Comparison of ENCODE assay signal across 8 cellular contexts in genomic region chr2:41966920-41967319, GRCh38.
DNase-seq lines count a peak whose midpoint lies in the region; ATAC-seq and TF ChIP-seq lines count a peak whose summit lies in the region.
"Had no signal": no experiment of that assay in that cellular context is flagged by ENCODE, and none has a peak within 500 bp of the region (broad histone marks: within the 10 kb centered on the region; RNA-seq: fewer than 3 reads in every experiment).

No MANE protein-coding gene starts in this region.

- intact Hi-C loops in esophagus squamous epithelium (cut with DNase I) = no loop called here
- intact Hi-C loops in upper lobe of right lung (cut with DNase I) = no loop called here

- no peaks in the 10 kb centered on the region for H3K36me3 ChIP-seq in Peyer's patch
- H3K36me3 ChIP-seq in esophagus squamous epithelium = no peaks in the 10 kb centered on the region
- no peaks in the 10 kb centered on the region for H3K36me3 ChIP-seq in upper lobe of right lung
- H3K36me3 ChIP-seq in H7 (replicated peaks; ENCODE audit: control insufficient read depth, insufficient read depth, low read length) = no peaks in the 10 kb centered on the region

- no peaks in the 10 kb centered on the region for H3K27me3 Mint-ChIP-seq in neural crest cell (ENCODE audit: low read depth)
- H3K27me3 Mint-ChIP-seq: activated naive CD4-positive, alpha-beta T cell treated with anti-CD3 and anti-CD28 coated beads, Interleukin-2, amount 50 U/mL, for 24 hours had no signal

- H3K4me3 ChIP-seq in Peyer's patch (no peak overlapping the region), esophagus squamous epithelium (no peak overlapping the region), upper lobe of right lung (no peak overlapping the region), H7 (ENCODE audit: insufficient read depth, low read depth, low read length) (no peak overlapping the region)

- no peak for TF ChIP-seq POLR2A in Peyer's patch (IDR thresholded peaks at IDR 0.05)
- no peak for TF ChIP-seq POLR2A in esophagus squamous epithelium (IDR thresholded peaks at IDR 0.05)

- ATAC-seq in upper lobe of right lung (peak; percentile 73), HG03135 (IDR thresholded peaks at IDR 0.05; ENCODE audit: unreplicated experiment) (no peak)

- H3K4me3 Mint-ChIP-seq in neural crest cell = no peak overlapping the region
- H3K4me3 Mint-ChIP-seq: activated naive CD4-positive, alpha-beta T cell treated with anti-CD3 and anti-CD28 coated beads, Interleukin-2, amount 50 U/mL, for 24 hours had no signal

- peaks cover 49% of the 10 kb centered on the region for H3K4me1 Mint-ChIP-seq in neural crest cell
- H3K4me1 Mint-ChIP-seq: activated naive CD4-positive, alpha-beta T cell treated with anti-CD3 and anti-CD28 coated beads, Interleukin-2, amount 50 U/mL, for 24 hours had no signal

- H3K9me3 Mint-ChIP-seq in neural crest cell = no peaks in the 10 kb centered on the region
- H3K9me3 Mint-ChIP-seq: activated naive CD4-positive, alpha-beta T cell treated with anti-CD3 and anti-CD28 coated beads, Interleukin-2, amount 50 U/mL, for 24 hours had no signal

- peak overlapping the region; percentile 89 for H3K27ac Mint-ChIP-seq in neural crest cell (ENCODE audit: unreplicated experiment)
- H3K27ac Mint-ChIP-seq: activated naive CD4-positive, alpha-beta T cell treated with anti-CD3 and anti-CD28 coated beads, Interleukin-2, amount 50 U/mL, for 24 hours had no signal

- no peaks in the 10 kb centered on the region for H3K9me3 ChIP-seq in Peyer's patch
- H3K9me3 ChIP-seq in esophagus squamous epithelium = no peaks in the 10 kb centered on the region
- no peaks in the 10 kb centered on the region for H3K9me3 ChIP-seq in upper lobe of right lung

- 75 to 78% methylated on average over 4 to 7 of the region's 8 CpGs for WGBS in esophagus squamous epithelium, 2 donors

- DNase-seq in Peyer's patch (no peak), esophagus squamous epithelium (lab: John Stamatoyannopoulos, UW) (no peak), neural crest cell (ENCODE audit: low read depth, low spot score) (no peak), upper lobe of right lung (no peak), H7 (no peak), cortex of kidney (lab: John Stamatoyannopoulos, UW) (no peak)

- H3K4me1 ChIP-seq in Peyer's patch = peaks cover 0 to 49% (median 11%) of the 10 kb centered on the region in 4 donors
- peaks cover 13 to 51% (median 29%) of the 10 kb centered on the region in 3 donors for H3K4me1 ChIP-seq in esophagus squamous epithelium
- H3K4me1 ChIP-seq in upper lobe of right lung = peaks cover 35% of the 10 kb centered on the region

- no peaks in the 10 kb centered on the region for H3K36me3 Mint-ChIP-seq in neural crest cell (ENCODE audit: low read depth)
- H3K36me3 Mint-ChIP-seq: activated naive CD4-positive, alpha-beta T cell treated with anti-CD3 and anti-CD28 coated beads, Interleukin-2, amount 50 U/mL, for 24 hours had no signal

- no peak for TF ChIP-seq CTCF in Peyer's patch (IDR thresholded peaks at IDR 0.05)
- TF ChIP-seq CTCF in esophagus squamous epithelium (IDR thresholded peaks at IDR 0.05) = no peak
- TF ChIP-seq CTCF in neural crest cell (conservative IDR thresholded peaks at IDR 0.05) = no peak
- no peak for TF ChIP-seq CTCF in upper lobe of right lung (IDR thresholded peaks at IDR 0.05)

- H3K27me3 ChIP-seq in Peyer's patch (no peaks in the 10 kb centered on the region), esophagus squamous epithelium (peaks cover 0 to 12% (median 0%) of the 10 kb centered on the region in 4 donors), upper lobe of right lung (no peaks in the 10 kb centered on the region), H7 (ENCODE audit: control insufficient read depth, insufficient read depth, low read length) (peaks cover 1% of the 10 kb centered on the region; the same call in 1 of the 2 replicates)

- H3K27ac ChIP-seq in Peyer's patch (peak overlapping the region; percentile 49 to 64 (median 57)), esophagus squamous epithelium (peak overlapping the region in 3 of 4 donors; percentile 51 to 84 (median 72)), upper lobe of right lung (peak overlapping the region; percentile 18)

Comparison
In these comparisons a context has a peak if more than half of its experiments do, and no peak if none do; other contexts are left out.
1. H3K27ac ChIP-seq: peak in every context shown above with its lines; median percentile 72 in esophagus squamous epithelium; 57 in Peyer's patch; 18 in upper lobe of right lung.